8 cellular contexts compared by ENCODE assay signal in genomic region chr7:66627876-66628360, GRCh38. TPM values are rescaled to one million over a fixed set of nuclear protein-coding genes. Genes with fewer than 3 reads are reported as not detected.
DNase-seq lines count a peak whose midpoint lies in the region; ATAC-seq and TF ChIP-seq lines count a peak whose summit lies in the region.

No MANE protein-coding gene starts in this region.

- intact Hi-C loops in esophagus muscularis mucosa (cut with DNase I), result loop anchor here (2.0 kb wide), 2 partner anchors 27 to 35 kb away; no protein-coding TSS in a partner anchor

- no peak for TF ChIP-seq EP300 in esophagus muscularis mucosa (IDR thresholded peaks at IDR 0.05)

- TF ChIP-seq POLR2A in esophagus muscularis mucosa (IDR thresholded peaks at IDR 0.05; ENCODE audit: low read depth), result no peak

- no peak for TF ChIP-seq CTCF in esophagus muscularis mucosa (IDR thresholded peaks at IDR 0.05)
- TF ChIP-seq CTCF in neutrophil (IDR thresholded peaks at IDR 0.05), result no peak

- H3K36me3 ChIP-seq in SK-N-MC (ENCODE audit: insufficient read depth, low read length) (no peaks in the 10 kb centered on the region), esophagus muscularis mucosa (peaks cover 0 to 1% (median 0%) of the 10 kb centered on the region in 4 donors), neutrophil (no peaks in the 10 kb centered on the region)

- peak; percentile 14 for ATAC-seq in GM18511 (IDR thresholded peaks at IDR 0.05; ENCODE audit: unreplicated experiment)
- ATAC-seq in HG02571 (IDR thresholded peaks at IDR 0.05; ENCODE audit: unreplicated experiment), result peak; percentile 12

- H3K27ac ChIP-seq in SK-N-MC (no peak overlapping the region), esophagus muscularis mucosa (replicated peaks in 1 of 4) (peak overlapping the region; percentile 97 to 100 (median 98)), neutrophil (peak overlapping the region; percentile 97)

- under 1% methylated on average over 17 of the region's 18 CpGs for WGBS in esophagus muscularis mucosa

- no peaks in the 10 kb centered on the region for H3K27me3 ChIP-seq in esophagus muscularis mucosa
- H3K27me3 ChIP-seq in neutrophil, result peaks cover 19% of the 10 kb centered on the region

- no peaks in the 10 kb centered on the region for H3K9me3 ChIP-seq in SK-N-MC (ENCODE audit: low read depth, low read length)
- no peaks in the 10 kb centered on the region for H3K9me3 ChIP-seq in esophagus muscularis mucosa
- H3K9me3 ChIP-seq in neutrophil, result no peaks in the 10 kb centered on the region

- peaks cover 11 to 42% (median 37%) of the 10 kb centered on the region in 4 donors for H3K4me1 ChIP-seq in esophagus muscularis mucosa
- peaks cover 35 to 39% of the 10 kb centered on the region in 2 experiments for H3K4me1 ChIP-seq in neutrophil (ENCODE audit: control insufficient read depth in 1 of 2, insufficient read depth in 1 of 2, low read depth in 1 of 2, low read length in 1 of 2)

- H3K4me3 ChIP-seq in SK-N-MC (peak overlapping the region; percentile 92), esophagus muscularis mucosa (peak overlapping the region; percentile 75 to 97 (median 84)), neutrophil (ENCODE audit: low read depth in 1 of 2, low read length in 1 of 2) (peak overlapping the region; percentile 87 to 95)

- peak overlapping the region; percentile 70 for H3K9ac ChIP-seq in SK-N-MC (ENCODE audit: insufficient read length)

- DNase-seq in SK-N-MC (ENCODE audit: low read depth, low spot score) (no peak), esophagus muscularis mucosa (ENCODE audit: extremely low spot score) (peak; percentile 93), NCI-H187 treated with DMSO at 0.1 percent for 48 hours (lab: John Stamatoyannopoulos, UW) (no peak), NCI-H510A treated with DMSO at 0.1 percent for 48 hours (lab: John Stamatoyannopoulos, UW) (no peak)
- DNase-seq in stimulated activated CD4-positive, alpha-beta T cell treated with anti-CD3 and anti-CD28 coated beads, Interleukin-4, amount 100 ng/mL, for 24 hours, result no peak

RNA-seq across cellular contexts. Expression of gene KCTD7, which starts 0.8 kb away (rescaled TPM):
- total RNA-seq in esophagus muscularis mucosa, result 10 to 100 TPM in 3 of 4 donors, 1 to 10 TPM in 1; 9.4 to 22.5 (median 15.1) TPM
